ENCODE assay signal across 18 cellular contexts in genomic region chr18:46068763-46069162, GRCh38. TPM values are rescaled to one million over a fixed set of nuclear protein-coding genes. Genes with fewer than 3 reads are reported as not detected.
DNase-seq lines count a peak whose midpoint lies in the region; ATAC-seq and TF ChIP-seq lines count a peak whose summit lies in the region.
"Had no signal": no experiment of that assay in that cellular context is flagged by ENCODE, and none has a peak within 500 bp of the region (broad histone marks: within the 10 kb centered on the region; RNA-seq: fewer than 3 reads in every experiment).

No MANE protein-coding gene starts in this region.

- no CpG with 5 or more reads among the region's 1 CpG for WGBS in trophoblast cell (ENCODE audit: extremely low coverage, insufficient coverage, insufficient read length)

- peak; percentile 45 for ATAC-seq in esophagus mucosa

- H2BK120ac ChIP-seq in trophoblast cell (ENCODE audit: insufficient read depth, low read length, poor library complexity) = peak overlapping the region; percentile 54

- TF ChIP-seq CTCF in RWPE1 (conservative IDR thresholded peaks at IDR 0.05; ENCODE audit: low read depth) = no peak

- H3K4ac ChIP-seq in trophoblast cell (ENCODE audit: low read depth, low read length) = peak overlapping the region; percentile 73

- peak overlapping the region; percentile 66 for H3K14ac ChIP-seq in trophoblast cell (ENCODE audit: low read length)

- H3K9ac ChIP-seq in trophoblast cell (ENCODE audit: low read length) = no peak overlapping the region
- H3K9ac ChIP-seq: neural progenitor cell had no signal

- peak overlapping the region; percentile 85 for H2BK5ac ChIP-seq in trophoblast cell (ENCODE audit: low read depth, low read length, poor library complexity)

- no peaks in the 10 kb centered on the region for H3K27me3 ChIP-seq in trophoblast cell (ENCODE audit: insufficient read depth, low read length)
- H3K27me3 ChIP-seq: esophagus muscularis mucosa, stomach had no signal

- peak overlapping the region; percentile 89 for H3K18ac ChIP-seq in trophoblast cell (ENCODE audit: low read length)

- H3K79me2 ChIP-seq in trophoblast cell (ENCODE audit: control insufficient read depth, insufficient read depth, low read length, poor library complexity) = peaks cover 16% of the 10 kb centered on the region

- DNase-seq in EH (ENCODE audit: low read depth) (peak; percentile 15), RWPE1 (ENCODE audit: low spot score) (no peak), trophoblast cell (peak; percentile 1 to 47), 8988T (no peak), foreskin melanocyte (no peak)
- no peak for DNase-seq in effector CD8-positive, alpha-beta T cell (lab: John Stamatoyannopoulos, UW)
- DNase-seq: activated CD4-positive, CD25-positive, alpha-beta regulatory T cell treated with anti-CD3 and anti-CD28 coated beads, Interleukin-2, amount 50 U/mL, for 72 hours; activated naive CD4-positive, alpha-beta T cell treated with anti-CD3 and anti-CD28 coated beads, Interleukin-2, amount 10 ng/mL, durations not matched to agents 7 days and 5 days; COR-L47; dermis blood vessel endothelial cell; GDM1; NCI-H187 treated with DMSO at 0.1 percent for 48 hours; stimulated activated CD4-positive, alpha-beta T cell treated with anti-CD3 and anti-CD28 coated beads, Interleukin-15, amount 100 ng/mL, for 24 hours; stomach; T-helper 9 cell had no signal

- H4K12ac ChIP-seq in trophoblast cell (ENCODE audit: low read depth, low read length) = no peak overlapping the region

- H3K4me3 ChIP-seq in trophoblast cell (ENCODE audit: low read depth, low read length) = no peak overlapping the region
- H3K4me3 ChIP-seq: esophagus muscularis mucosa, neural progenitor cell had no signal

- no peak overlapping the region for H3K4me2 ChIP-seq in trophoblast cell (ENCODE audit: low read length)
- H3K4me2 ChIP-seq: neural progenitor cell had no signal

- peak overlapping the region; percentile 82 for H2BK12ac ChIP-seq in trophoblast cell (ENCODE audit: low read length)

- peak overlapping the region; percentile 53; the same call in 1 of the 2 replicates for H3K27ac ChIP-seq in RWPE1
- peak overlapping the region; percentile 83 for H3K27ac ChIP-seq in trophoblast cell (ENCODE audit: low read depth, low read length)
- H3K27ac ChIP-seq: esophagus muscularis mucosa, neural progenitor cell had no signal

- CTCF ChIA-PET in RWPE1 (lab: Yijun Ruan, JAX) = no interaction called here

- H3K79me1 ChIP-seq in trophoblast cell (ENCODE audit: low read length) = peaks cover 29% of the 10 kb centered on the region

- peaks cover 3 to 4% of the 10 kb centered on the region in 2 experiments for H3K36me3 ChIP-seq in trophoblast cell (ENCODE audit: control insufficient read depth in 1 of 2, insufficient read depth in 2 of 2, low read length in 2 of 2)
- H3K36me3 ChIP-seq: esophagus muscularis mucosa, neural progenitor cell, stomach had no signal

- no peak overlapping the region for H3K23ac ChIP-seq in trophoblast cell (ENCODE audit: low read length)

- H2AK5ac ChIP-seq in trophoblast cell (ENCODE audit: low read length) = no peak overlapping the region

- POLR2A ChIA-PET in RWPE1 (lab: Yijun Ruan, JAX; ENCODE audit: low non-redundant PET) = no interaction called here

- peaks cover 1% of the 10 kb centered on the region for H3K9me3 ChIP-seq in trophoblast cell (ENCODE audit: insufficient read depth, low read depth, low read length)
- H3K9me3 ChIP-seq: esophagus muscularis mucosa, stomach had no signal

- H4K8ac ChIP-seq in trophoblast cell (ENCODE audit: low read depth, low read length) = peak overlapping the region; percentile 82

- H3K4me1 ChIP-seq in trophoblast cell (ENCODE audit: control insufficient read depth in 1 of 2, insufficient read depth in 2 of 2, low read length in 2 of 2) = peaks cover 18 to 19% of the 10 kb centered on the region in 2 experiments
- H3K4me1 ChIP-seq: neural progenitor cell had no signal

- H2AFZ ChIP-seq in trophoblast cell (ENCODE audit: insufficient read depth, low read length, poor library complexity) = no peak overlapping the region
- H2AFZ ChIP-seq: neural progenitor cell had no signal

- H4K91ac ChIP-seq in trophoblast cell (ENCODE audit: low read depth, low read length) = peak overlapping the region; percentile 64

RNA-seq across cellular contexts. Expression of gene PSTPIP2, which starts 3.3 kb away (rescaled TPM):
- 4.7 TPM for total RNA-seq in esophagus mucosa
- 54.5 and 57.4 TPM in 2 replicates for polyA plus RNA-seq in trophoblast cell (2013)

RNA-seq across cellular contexts. Expression of gene ATP5F1A, which starts 29.3 kb away (rescaled TPM):
- 466 TPM for total RNA-seq in esophagus mucosa
- polyA plus RNA-seq in trophoblast cell (2013) = 277 and 282 TPM in 2 replicates

RNA-seq across cellular contexts. Expression of gene HAUS1, which starts 35.4 kb away (rescaled TPM):
- total RNA-seq in esophagus mucosa = 18.4 TPM
- 59.0 and 63.5 TPM in 2 replicates for polyA plus RNA-seq in trophoblast cell (2013)

Comparison
In these comparisons a context has a peak if more than half of its experiments do, and no peak if none do; other contexts are left out.
1. DNase-seq: peak in EH (single experiment) and trophoblast cell (2 of 2); none in RWPE1 (single experiment), effector CD8-positive, alpha-beta T cell (single experiment), 8988T (single experiment) and foreskin melanocyte (single experiment).